ENCODE assay signal across 8 cellular contexts in the genomic region with DNA sequence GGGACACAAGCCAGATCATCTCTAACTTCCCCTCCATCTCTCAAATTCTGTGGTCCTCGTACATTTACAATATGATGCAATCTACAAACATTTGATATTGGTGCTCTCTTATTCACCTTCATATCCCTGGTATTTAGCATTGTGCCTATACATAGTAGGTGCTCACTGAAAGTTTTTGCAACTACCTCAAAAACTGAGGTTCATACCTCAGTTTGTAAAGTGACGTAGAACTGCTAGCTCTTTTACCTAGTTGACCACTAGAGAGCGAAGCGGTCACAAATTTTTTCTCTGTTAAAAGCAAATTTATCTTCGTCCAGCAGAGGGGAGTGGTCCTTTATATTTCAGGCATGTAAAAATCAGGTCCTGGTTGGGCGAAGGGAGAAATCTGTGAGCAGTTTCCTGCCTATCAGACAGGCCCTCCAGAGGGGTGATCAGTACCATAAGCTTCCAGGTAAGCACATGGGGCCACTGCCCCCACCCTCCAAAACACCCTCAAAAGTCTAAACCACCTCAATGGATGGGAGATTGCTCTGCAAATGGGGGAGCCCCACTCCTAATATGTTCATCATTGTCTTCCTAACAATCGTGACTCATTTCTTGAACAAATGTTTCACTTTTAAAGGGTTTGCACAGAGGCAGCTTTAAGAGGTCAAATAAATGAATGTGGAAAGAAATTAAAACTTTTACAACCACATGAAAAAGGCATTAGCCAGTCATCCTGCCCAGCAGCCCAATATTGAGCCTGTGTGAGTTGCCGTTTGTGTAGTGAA. TPM values are rescaled to one million over a fixed set of nuclear protein-coding genes. Genes with fewer than 3 reads are reported as not detected.
DNase-seq lines count a peak whose midpoint lies in the region; TF ChIP-seq lines count a peak whose summit lies in the region.

No MANE protein-coding gene starts in this region.

- peak overlapping the region in 3 of 6 donors; percentile 31 to 77 (median 54) for H3K27ac Mint-ChIP-seq in immature natural killer cell

- H3K36me3 Mint-ChIP-seq in immature natural killer cell, result peaks cover 0 to 4% (median 0%) of the 10 kb centered on the region in 3 donors

- H3K4me2 ChIP-seq in OCI-LY7 (ENCODE audit: low read length), result peak overlapping the region; percentile 34

- TF ChIP-seq CTCF in GM20000 (IDR thresholded peaks at IDR 0.05; ENCODE audit: extremely low read depth, missing control alignments) (peak; percentile 47), OCI-LY7 (conservative IDR thresholded peaks at IDR 0.05; ENCODE audit: low read length) (peak; percentile 97), ascending aorta (IDR thresholded peaks at IDR 0.05) (peak; percentile 43 to 66 (median 56))

- no peaks in the 10 kb centered on the region for H4K20me1 ChIP-seq in OCI-LY7 (ENCODE audit: insufficient read depth, low read length)

- CTCF ChIA-PET in OCI-LY7 (lab: Charles Lee; ENCODE audit: unreplicated experiment), result interaction anchor here (0.5 to 1.6 kb wide), 2 partner anchors 14 to 89 kb away, joined by 3 to 6 read pairs; no protein-coding TSS in a partner anchor

- H3K9me3 ChIP-seq in OCI-LY7 (ENCODE audit: low read length) (no peaks in the 10 kb centered on the region), ascending aorta (no peaks in the 10 kb centered on the region)

- no peak overlapping the region for H3K4me3 Mint-ChIP-seq in immature natural killer cell

- peaks cover 6 to 20% of the 10 kb centered on the region in 2 donors for H3K4me1 Mint-ChIP-seq in immature natural killer cell

- H3K27me3 ChIP-seq in ascending aorta, result no peaks in the 10 kb centered on the region

- DNase-seq in EL (peak; percentile 83), GM20000 (ENCODE audit: low spot score) (peak; percentile 74), HuH-7 (ENCODE audit: low spot score) (peak; percentile 54), OCI-LY7 (ENCODE audit: low spot score) (peak; percentile 87), ascending aorta (ENCODE audit: low spot score in 2 of 2) (no peak), immature natural killer cell (peak; percentile 48 to 57 (median 51))
- peak; percentile 15 to 31 for DNase-seq in stimulated activated CD8-positive, alpha-beta memory T cell treated with anti-CD3 and anti-CD28 coated beads, Interleukin-7, amount 100 ng/mL, for 4 hours (ENCODE audit: low read depth in 2 of 2)
- DNase-seq in effector CD4-positive, alpha-beta T cell, result no peak

- H3K9me3 Mint-ChIP-seq in immature natural killer cell, result no peaks in the 10 kb centered on the region

- peaks cover 8% of the 10 kb centered on the region for H3K4me1 ChIP-seq in OCI-LY7 (ENCODE audit: insufficient read depth, low read length, poor library complexity, severe bottlenecking)
- H3K4me1 ChIP-seq in ascending aorta, result peaks cover 0 to 2% of the 10 kb centered on the region in 2 donors

- intact Hi-C loops in OCI-LY7 (cut with micrococcal nuclease; ENCODE audit: unreplicated experiment) (loop anchor here (1.0 to 5.0 kb wide), 2 partner anchors 13 to 290 kb away; partner anchors contain the start of gene VPS26C), ascending aorta (cut with DNase I) (no loop called here)

- POLR2A ChIA-PET in OCI-LY7 (lab: Charles Lee), result interaction anchor here (0.8 to 2.1 kb wide), 5 partner anchors 10 to 282 kb away, joined by 3 to 14 read pairs (median 4); no protein-coding TSS in a partner anchor

- H3K4me3 ChIP-seq in OCI-LY7 (ENCODE audit: low read depth, low read length, poor library complexity, severe bottlenecking) (peak overlapping the region; percentile 10), ascending aorta (no peak overlapping the region)

- no peak overlapping the region for H3K27ac ChIP-seq in OCI-LY7 (ENCODE audit: low read depth, low read length, poor library complexity, severe bottlenecking)
- H3K27ac ChIP-seq in ascending aorta, result no peak overlapping the region

- H3K79me2 ChIP-seq in OCI-LY7 (ENCODE audit: insufficient read depth, low read depth, low read length), result no peaks in the 10 kb centered on the region

- peaks cover 3 to 14% (median 10%) of the 10 kb centered on the region in 3 donors for H3K27me3 Mint-ChIP-seq in immature natural killer cell (ENCODE audit: low read depth in 3 of 3)

- H3K36me3 ChIP-seq in OCI-LY7 (ENCODE audit: insufficient read depth, low read length) (no peaks in the 10 kb centered on the region), ascending aorta (no peaks in the 10 kb centered on the region)

- no peaks in the 10 kb centered on the region for H3K9me2 ChIP-seq in OCI-LY7 (ENCODE audit: insufficient read depth, low read length)

- no TSS peak for BruUV-seq in OCI-LY7 (replicated peaks; lab: Mats Ljungman, UMichigan)

- peak overlapping the region; percentile 85 for H2AFZ ChIP-seq in OCI-LY7 (ENCODE audit: low read length)

RNA-seq across cellular contexts. Expression of gene HLCS, which starts 10.6 kb away (rescaled TPM):
- total RNA-seq in OCI-LY7 (2014; rRNA removed; shearing (Covaris generic)), result 12.0 and 13.7 TPM in 2 replicates
- total RNA-seq in OCI-LY7 (2022), result 20.9 and 24.2 TPM in 2 replicates
- 10.7 TPM for total RNA-seq in ascending aorta
- 10 to 100 TPM; 12.6 to 15.7 (median 15.5) TPM for polyA plus RNA-seq in immature natural killer cell

RNA-seq across cellular contexts. Expression of gene RIPPLY3, which starts 29.4 kb away (rescaled TPM):
- total RNA-seq in OCI-LY7 (2014; rRNA removed; shearing (Covaris generic)), result not detected in 2 replicates
- total RNA-seq in OCI-LY7 (2022) (not detected in 2 replicates), ascending aorta (not detected)
- polyA plus RNA-seq in immature natural killer cell, result not detected

Comparison
In these comparisons a context has a peak if more than half of its experiments do, and no peak if none do; other contexts are left out.
1. DNase-seq: peak in EL (single experiment), GM20000 (single experiment), HuH-7 (single experiment), OCI-LY7 (single experiment), immature natural killer cell (3 of 3) and stimulated activated CD8-positive, alpha-beta memory T cell treated with anti-CD3 and anti-CD28 coated beads, Interleukin-7, amount 100 ng/mL, for 4 hours (2 of 2); none in ascending aorta (0 of 2) and effector CD4-positive, alpha-beta T cell (single experiment).
2. CTCF ChIP-seq: peak in every context shown above with its lines; median percentile 97 in OCI-LY7; 56 in ascending aorta; 47 in GM20000.